ENCODE assay signal across 1 cellular context in the genomic region with DNA sequence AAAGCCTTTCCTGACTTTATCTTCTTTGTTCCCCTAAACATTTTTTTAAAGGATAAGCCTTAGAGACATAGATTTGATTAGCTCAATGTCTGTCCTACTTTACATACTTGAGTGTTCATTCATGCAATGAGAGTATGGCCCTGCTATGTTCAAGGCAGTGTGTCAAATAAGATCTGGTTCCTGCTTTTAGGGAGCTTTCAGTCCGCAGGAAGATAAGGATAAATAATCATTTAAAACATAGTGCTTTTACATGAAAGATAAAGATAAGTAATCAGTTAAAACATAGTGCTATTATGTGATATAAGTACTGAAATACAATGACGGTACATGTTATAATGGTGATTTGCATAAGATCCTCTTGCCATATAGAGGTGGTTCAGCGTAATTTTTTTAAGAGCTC.
TF ChIP-seq lines count a peak whose summit lies in the region.

No MANE protein-coding gene starts in this region.

TF ChIP-seq in A549, 52 proteins besides CTCF, POLR2A, EP300 and RAD21 (continued from another document):
- TF ChIP-seq KDM1A (IDR thresholded peaks at IDR 0.05; ENCODE audit: low read depth) (no peak), ZSCAN20 (CRISPR knock-in tag; IDR thresholded peaks at IDR 0.05) (no peak)
